Comparison of ENCODE assay signal across 24 cellular contexts in the genomic region with DNA sequence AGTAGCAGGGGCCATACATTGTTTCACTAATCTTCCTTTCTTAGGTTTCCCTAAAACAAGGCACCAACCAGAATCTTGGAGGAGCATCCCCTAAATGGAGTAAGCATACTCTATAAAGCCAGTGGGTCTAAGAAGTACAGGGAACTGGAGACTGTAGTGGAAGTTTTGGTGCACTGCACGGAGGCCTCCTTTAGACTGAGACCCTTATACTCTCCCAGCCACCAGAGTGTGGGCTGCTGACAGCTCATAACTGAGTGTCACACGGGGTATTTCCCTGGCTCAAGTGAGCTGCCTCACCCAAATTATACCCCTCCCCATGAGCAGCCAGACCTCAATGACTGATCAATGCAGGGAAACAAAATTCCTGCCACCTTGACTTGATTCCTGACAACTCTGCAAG.
"Had no signal": no experiment of that assay in that cellular context is flagged by ENCODE, and none has a peak within 500 bp of the region (broad histone marks: within the 10 kb centered on the region; RNA-seq: fewer than 3 reads in every experiment).

No MANE protein-coding gene starts in this region.

- H3K36me3 ChIP-seq: esophagus muscularis mucosa, gastroesophageal sphincter, heart left ventricle, left lung, lower lobe of right lung had no signal

- H3K9me3 ChIP-seq: esophagus muscularis mucosa, gastroesophageal sphincter, left lung, lower lobe of right lung had no signal

- H3K27ac Mint-ChIP-seq: immature natural killer cell, mesothelial cell of epicardium had no signal

- DNase-seq: dermis blood vessel endothelial cell; dorsolateral prefrontal cortex; effector CD4-positive, alpha-beta T cell; effector memory CD4-positive, alpha-beta T cell; foreskin keratinocyte; heart left ventricle; hypothalamus; immature natural killer cell; islet precursor cell; kidney; kidney glomerular epithelial cell; left colon; left lung; left ventricle myocardium superior; lower lobe of right lung; mesenchymal stem cell had no signal

- H3K4me2 ChIP-seq: hepatocyte had no signal

- H3K27me3 ChIP-seq: dorsolateral prefrontal cortex, esophagus muscularis mucosa, foreskin keratinocyte, gastroesophageal sphincter, heart left ventricle, hepatocyte, left lung had no signal

- FAIRE-seq: colon, endothelial cell of umbilical vein, frontal cortex, kidney had no signal

- H3K27ac ChIP-seq: coronary artery, dorsolateral prefrontal cortex, esophagus muscularis mucosa, foreskin keratinocyte, gastroesophageal sphincter, heart left ventricle, hepatocyte, left lung, lower lobe of right lung had no signal

- H3K4me1 ChIP-seq: esophagus muscularis mucosa, foreskin keratinocyte, gastroesophageal sphincter, left lung, lower lobe of right lung had no signal

- H2AFZ ChIP-seq: hepatocyte had no signal

- H3K9me3 Mint-ChIP-seq: mesothelial cell of epicardium had no signal

- H3K4me1 Mint-ChIP-seq: immature natural killer cell had no signal

- H3K36me3 Mint-ChIP-seq: immature natural killer cell, mesothelial cell of epicardium had no signal

- ATAC-seq: foreskin keratinocyte, gastroesophageal sphincter, heart left ventricle, left colon, left lung, left ventricle myocardium superior, lower lobe of right lung had no signal

- H3K4me3 ChIP-seq: coronary artery, dorsolateral prefrontal cortex, esophagus muscularis mucosa, gastroesophageal sphincter, heart left ventricle, hepatocyte, left lung, lower lobe of right lung had no signal

- H3K4me3 Mint-ChIP-seq: immature natural killer cell, mesothelial cell of epicardium had no signal

- H3K79me2 ChIP-seq: hepatocyte had no signal
